Comparison of ENCODE assay signal across 8 cellular contexts in the genomic region with DNA sequence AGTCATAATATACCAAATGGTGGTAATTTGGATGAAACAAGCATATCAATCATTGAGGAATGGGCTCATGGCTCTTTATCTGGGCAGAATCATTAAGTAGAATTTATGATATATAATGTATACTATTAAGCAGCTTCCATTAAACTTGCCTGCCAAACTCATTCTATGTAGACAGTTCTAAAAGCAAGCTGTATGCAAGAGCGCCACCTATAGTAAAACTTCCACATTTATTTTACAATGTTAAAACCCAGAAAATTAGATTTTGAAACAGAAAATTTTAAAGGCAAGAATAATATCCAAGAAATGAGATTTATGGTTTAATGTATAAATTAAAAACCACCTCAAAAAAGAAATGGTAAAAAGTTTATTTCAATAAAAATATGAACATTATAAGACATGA.
A peak's percentile ranks its signal among the peaks of the same experiment; 100 is the strongest.
DNase-seq lines count a peak whose midpoint lies in the region; ATAC-seq and TF ChIP-seq lines count a peak whose summit lies in the region.

No MANE protein-coding gene starts in this region.

- intact Hi-C loops in Calu3 (cut with micrococcal nuclease; ENCODE audit: unreplicated experiment) = loop anchor here (10.0 kb wide), 1 partner anchor 1261 kb away; no protein-coding TSS in a partner anchor

- CTCF ChIA-PET in Calu3 (lab: Charles Lee) = no interaction called here

- H3K4me1 ChIP-seq in liver (ENCODE audit: control insufficient read depth in 4 of 4, insufficient read depth in 4 of 4, low read length in 3 of 4) = no peaks in the 10 kb centered on the region

- H3K27me3 Mint-ChIP-seq in Calu3 (ENCODE audit: unreplicated experiment) = no peaks in the 10 kb centered on the region

- WGBS in liver = 9% methylated on average over 1 of the region's 1 CpG

- H3K4me3 ChIP-seq in liver (ENCODE audit: low read depth in 1 of 3, low read length in 3 of 3) = no peak overlapping the region

- TF ChIP-seq RAD21 in liver (IDR thresholded peaks at IDR 0.05) = peak; percentile 87 to 89

- no peaks in the 10 kb centered on the region for H3K4me1 Mint-ChIP-seq in Calu3 (ENCODE audit: low read depth, unreplicated experiment)

- no peaks in the 10 kb centered on the region for H3K36me3 ChIP-seq in liver (ENCODE audit: control insufficient read depth in 4 of 4, insufficient read depth in 3 of 4, low read depth in 1 of 4, low read length in 3 of 4)

- peak; percentile 65 for TF ChIP-seq CTCF in liver (IDR thresholded peaks at IDR 0.05; ENCODE audit: low read depth, low read length, missing input control)
- TF ChIP-seq CTCF in Calu3 (IDR thresholded peaks at IDR 0.05; ENCODE audit: unreplicated experiment) = no peak

- no peak overlapping the region for H3K4me3 Mint-ChIP-seq in Calu3 (ENCODE audit: low read depth, unreplicated experiment)

- no peaks in the 10 kb centered on the region for H3K9me3 Mint-ChIP-seq in Calu3 (ENCODE audit: low read depth, unreplicated experiment)

- BruUV-seq in Calu3 (replicated peaks; lab: Mats Ljungman, UMichigan) = no TSS peak

- H3K27ac Mint-ChIP-seq in Calu3 (ENCODE audit: unreplicated experiment) = no peak overlapping the region

- peak; percentile 43 for DNase-seq in NCI-H510A treated with DMSO at 0.1 percent for 48 hours (lab: John Stamatoyannopoulos, UW)
- no peak for DNase-seq in NCI-H510A (lab: John Stamatoyannopoulos, UW)
- peak; percentile 43 for DNase-seq in NCI-H1092 (lab: John Stamatoyannopoulos, UW)
- peak; percentile 44 for DNase-seq in amniotic stem cell (lab: John Stamatoyannopoulos, UW)
- DNase-seq in DMS79 treated with DMSO at 0.1 percent for 48 hours (lab: John Stamatoyannopoulos, UW) = no peak
- no peak for DNase-seq in Calu3

- H3K27me3 ChIP-seq in liver (ENCODE audit: control insufficient read depth in 4 of 4, insufficient read depth in 4 of 4, low read length in 3 of 4) = no peaks in the 10 kb centered on the region

- H3K9ac ChIP-seq in liver (ENCODE audit: low read depth in 1 of 2, low read length in 2 of 2) = no peak overlapping the region

- ATAC-seq in GM21526 (IDR thresholded peaks at IDR 0.05; ENCODE audit: low FRiP score, unreplicated experiment) = no peak

- no peaks in the 10 kb centered on the region for H3K9me3 ChIP-seq in liver (ENCODE audit: control insufficient read depth in 4 of 4, low read length in 3 of 4)

- H3K27ac ChIP-seq in liver (ENCODE audit: low read depth in 1 of 2, low read length in 2 of 2) = no peak overlapping the region

- H3K36me3 Mint-ChIP-seq in Calu3 (ENCODE audit: insufficient read depth, unreplicated experiment) = no peaks in the 10 kb centered on the region

TF ChIP-seq in liver, 16 proteins besides CTCF, POLR2A, EP300 and RAD21:
- TF ChIP-seq, protein P1, sequence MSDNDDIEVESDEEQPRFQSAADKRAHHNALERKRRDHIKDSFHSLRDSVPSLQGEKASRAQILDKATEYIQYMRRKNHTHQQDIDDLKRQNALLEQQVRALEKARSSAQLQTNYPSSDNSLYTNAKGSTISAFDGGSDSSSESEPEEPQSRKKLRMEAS (IDR thresholded peaks at IDR 0.05) = no peak
- TF ChIP-seq, protein P2, sequence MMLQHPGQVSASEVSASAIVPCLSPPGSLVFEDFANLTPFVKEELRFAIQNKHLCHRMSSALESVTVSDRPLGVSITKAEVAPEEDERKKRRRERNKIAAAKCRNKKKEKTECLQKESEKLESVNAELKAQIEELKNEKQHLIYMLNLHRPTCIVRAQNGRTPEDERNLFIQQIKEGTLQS (IDR thresholded peaks at IDR 0.05) = no peak
- TF ChIP-seq FOXA1 (IDR thresholded peaks at IDR 0.05) (no peak), YY1 (IDR thresholded peaks at IDR 0.05) (no peak), HNF4A (conservative IDR thresholded peaks at IDR 0.05) (no peak), RXRA (IDR thresholded peaks at IDR 0.05) (no peak), SP1 (IDR thresholded peaks at IDR 0.05) (no peak), NR2F2 (IDR thresholded peaks at IDR 0.05) (no peak)

Comparison
In these comparisons a context has a peak if more than half of its experiments do, and no peak if none do; other contexts are left out.
1. DNase-seq: peak in NCI-H510A treated with DMSO at 0.1 percent for 48 hours (single experiment), NCI-H1092 (single experiment) and amniotic stem cell (single experiment); none in NCI-H510A (single experiment), DMS79 treated with DMSO at 0.1 percent for 48 hours (single experiment) and Calu3 (single experiment).